22 cellular contexts compared by ENCODE assay signal in the genomic region with DNA sequence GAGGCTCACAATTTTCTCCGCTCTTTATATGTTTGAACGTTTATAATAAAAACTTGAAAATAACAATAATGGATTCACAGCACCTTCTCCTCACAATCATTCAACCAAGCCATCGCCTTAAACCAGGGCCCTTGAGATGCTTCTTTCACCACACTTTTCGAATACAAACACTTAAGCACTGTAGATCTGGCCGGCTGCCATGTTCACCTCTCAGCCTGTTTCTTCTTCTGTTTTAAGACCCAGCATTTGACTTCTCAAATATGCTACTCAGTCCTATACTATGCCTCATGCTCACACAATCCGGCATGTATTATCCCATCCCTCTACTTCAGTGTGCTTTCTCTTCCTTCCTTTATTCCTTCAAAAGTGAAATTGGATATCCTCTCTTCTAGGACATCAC.
A peak's percentile ranks its signal among the peaks of the same experiment; 100 is the strongest.
DNase-seq lines count a peak whose midpoint lies in the region; ATAC-seq and TF ChIP-seq lines count a peak whose summit lies in the region.
"Had no signal": no experiment of that assay in that cellular context is flagged by ENCODE, and none has a peak within 500 bp of the region (broad histone marks: within the 10 kb centered on the region; RNA-seq: fewer than 3 reads in every experiment).

No MANE protein-coding gene starts in this region.

- H3K27me3 ChIP-seq in heart right ventricle = no peaks in the 10 kb centered on the region
- no peaks in the 10 kb centered on the region for H3K27me3 ChIP-seq in sigmoid colon

- DNase-seq in Right ventricle myocardium inferior (ENCODE audit: missing footprints) (peak; percentile 23), heart right ventricle (no peak), NCI-H187 (lab: John Stamatoyannopoulos, UW) (peak; percentile 72 to 82), astrocyte of the spinal cord (ENCODE audit: low read depth, low spot score) (peak; percentile 4), sigmoid colon (peak; percentile 63)
- DNase-seq in activated T-cell treated with anti-CD3 and anti-CD28 coated beads, Interleukin-2, amount 50 U/mL, for 48 hours = no peak
- DNase-seq: activated CD4-positive, alpha-beta T cell treated with anti-CD3 and anti-CD28 coated beads, Interleukin-2, amount 50 U/mL, for 48 hours; activated CD8-positive, alpha-beta memory T cell treated with anti-CD3 and anti-CD28 coated beads, Interleukin-2, amount 50 U/mL, for 48 hours; activated effector memory CD4-positive, alpha-beta T cell treated with Interleukin-2 at 50 U/mL for 16 hours; C1 segment of cervical spinal cord; Calu3; effector CD8-positive, alpha-beta T cell; GF-D8; NCI-H1048; nucleus accumbens; stimulated activated CD4-positive, alpha-beta T cell treated with anti-CD3 and anti-CD28 coated beads, Interleukin-2, amount 100 ng/mL, for 48 hours; stimulated activated naive CD4-positive, alpha-beta T cell treated with Interleukin-2 at 50 U/mL for 16 hours; T1000 had no signal

- 68 to 72% methylated on average over 6 of the region's 6 CpGs for WGBS in heart right ventricle, 2 donors
- 80 to 85% methylated on average over 6 of the region's 6 CpGs for WGBS in sigmoid colon, 2 donors

- in situ Hi-C loops in astrocyte of the spinal cord (cut with HindIII; ENCODE audit: low sequenced_read_pairs) = no loop called here

- H3K36me3 ChIP-seq in heart right ventricle = no peaks in the 10 kb centered on the region
- H3K36me3 ChIP-seq in sigmoid colon = no peaks in the 10 kb centered on the region
- H3K36me3 ChIP-seq: thoracic aorta had no signal

- H3K9me3 ChIP-seq in heart right ventricle (no peaks in the 10 kb centered on the region), sigmoid colon (no peaks in the 10 kb centered on the region)
- H3K9me3 ChIP-seq: thoracic aorta had no signal

- no peak for TF ChIP-seq POLR2A in sigmoid colon (IDR thresholded peaks at IDR 0.05)

- no peak overlapping the region for H3K4me3 ChIP-seq in heart right ventricle
- no peak overlapping the region for H3K4me3 ChIP-seq in astrocyte of the spinal cord (ENCODE audit: low read depth, low read length)
- no peak overlapping the region for H3K4me3 ChIP-seq in sigmoid colon
- H3K4me3 ChIP-seq: thoracic aorta had no signal

- TF ChIP-seq CTCF in heart right ventricle (IDR thresholded peaks at IDR 0.05) (no peak), astrocyte of the spinal cord (IDR thresholded peaks at IDR 0.05; ENCODE audit: low read depth, low read length) (no peak), sigmoid colon (IDR thresholded peaks at IDR 0.05) (no peak)

- no peak for TF ChIP-seq EP300 in sigmoid colon (IDR thresholded peaks at IDR 0.05)

- H3K4me1 ChIP-seq in heart right ventricle (no peaks in the 10 kb centered on the region), sigmoid colon (peaks cover 0 to 21% (median 7%) of the 10 kb centered on the region in 4 donors)

- ATAC-seq in Right ventricle myocardium inferior (no peak), heart right ventricle (no peak), HG03135 (IDR thresholded peaks at IDR 0.05; ENCODE audit: unreplicated experiment) (no peak), GM21528 (IDR thresholded peaks at IDR 0.05; ENCODE audit: low FRiP score, unreplicated experiment) (no peak)
- ATAC-seq: WTC11 had no signal

- intact Hi-C loops in Right ventricle myocardium inferior (cut with DNase I) (no loop called here), heart right ventricle (cut with DNase I) (no loop called here), sigmoid colon (cut with DNase I) (no loop called here)

- no peak overlapping the region for H3K27ac ChIP-seq in heart right ventricle
- peak overlapping the region in 1 of 4 donors; percentile 16 for H3K27ac ChIP-seq in sigmoid colon
- H3K27ac ChIP-seq: thoracic aorta had no signal

Comparison
In these comparisons a context has a peak if more than half of its experiments do, and no peak if none do; other contexts are left out.
1. DNase-seq: peak in Right ventricle myocardium inferior (single experiment), NCI-H187 (2 of 2), astrocyte of the spinal cord (single experiment) and sigmoid colon (single experiment); none in heart right ventricle (0 of 2) and activated T-cell treated with anti-CD3 and anti-CD28 coated beads, Interleukin-2, amount 50 U/mL, for 48 hours (0 of 2).